9 cellular contexts compared by ENCODE assay signal in the genomic region with DNA sequence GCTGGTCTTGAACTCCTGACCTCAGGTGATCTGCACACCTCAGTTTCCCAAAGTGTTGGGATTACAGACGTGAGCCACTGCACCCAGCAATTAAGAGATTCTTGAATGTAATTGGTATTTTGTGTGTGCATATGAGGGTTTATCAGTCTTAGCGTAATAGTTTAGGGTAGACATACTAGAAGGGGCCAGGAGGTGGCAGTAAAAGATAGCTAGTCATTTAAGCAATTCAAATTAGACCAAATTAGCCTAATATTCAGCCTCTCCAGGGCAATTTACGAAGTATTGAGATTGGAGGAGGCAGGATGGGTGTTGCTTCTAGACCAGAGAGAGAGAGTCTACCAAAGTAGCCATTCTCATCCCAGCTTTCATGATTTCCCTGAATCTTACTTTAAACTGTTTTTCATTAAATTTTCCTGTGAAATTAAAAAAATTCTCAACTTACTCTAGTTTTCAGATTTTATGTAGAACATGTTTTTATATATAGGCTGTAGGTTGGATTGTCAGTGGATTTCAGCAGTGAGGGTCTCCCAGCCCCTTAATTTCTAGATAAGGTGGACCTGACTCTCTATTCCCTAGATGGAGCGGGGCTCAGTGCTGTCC.
DNase-seq lines count a peak whose midpoint lies in the region; ATAC-seq and TF ChIP-seq lines count a peak whose summit lies in the region.
"Had no signal": no experiment of that assay in that cellular context is flagged by ENCODE, and none has a peak within 500 bp of the region (broad histone marks: within the 10 kb centered on the region; RNA-seq: fewer than 3 reads in every experiment).

No MANE protein-coding gene starts in this region.

- H3K27ac ChIP-seq in upper lobe of left lung = no peak overlapping the region
- H3K27ac ChIP-seq: neutrophil had no signal

- H3K27ac Mint-ChIP-seq in Calu3 (ENCODE audit: unreplicated experiment) = no peak overlapping the region

- H3K4me3 ChIP-seq in HAP-1 (no peak overlapping the region), astrocyte of the cerebellum (ENCODE audit: low read depth, low read length) (no peak overlapping the region), upper lobe of left lung (no peak overlapping the region)

- H3K4me1 Mint-ChIP-seq in Calu3 (ENCODE audit: low read depth, unreplicated experiment) = peaks cover 10% of the 10 kb centered on the region

- no peaks in the 10 kb centered on the region for H3K4me1 ChIP-seq in HAP-1
- no peaks in the 10 kb centered on the region for H3K4me1 ChIP-seq in upper lobe of left lung

- in situ Hi-C loops in HAP-1 (cut with MboI; ENCODE audit: low sequenced_read_pairs) = loop anchor here (10.0 kb wide), 1 partner anchor 686 kb away; a partner anchor contains a TSS
- in situ Hi-C loops in astrocyte of the cerebellum (cut with HindIII; ENCODE audit: low sequenced_read_pairs) = loop anchor here (5.0 kb wide), 1 partner anchor 41 kb away; no protein-coding TSS in a partner anchor

- H3K36me3 ChIP-seq in HAP-1 (replicated peaks) = no peaks in the 10 kb centered on the region
- H3K36me3 ChIP-seq in upper lobe of left lung = no peaks in the 10 kb centered on the region
- H3K36me3 ChIP-seq: neutrophil had no signal

- peak in 1 of 2 donors; percentile 60 for ATAC-seq in upper lobe of left lung (ENCODE audit: low FRiP score in 2 of 2)

- H3K27me3 ChIP-seq in HAP-1 (ENCODE audit: low read depth) (0 out of 2 replicates have a peak, but pooled peaks cover 7% of the 10 kb centered on the region), upper lobe of left lung (no peaks in the 10 kb centered on the region)
- H3K27me3 ChIP-seq: neutrophil had no signal

- WGBS in upper lobe of left lung, 2 donors = 51 to 57% methylated on average over 4 of the region's 4 CpGs

- BruUV-seq in Calu3 (replicated peaks; lab: Mats Ljungman, UMichigan) = no TSS peak

- TF ChIP-seq EP300 in upper lobe of left lung (IDR thresholded peaks at IDR 0.05) = no peak

- H3K9me3 ChIP-seq in HAP-1 (no peaks in the 10 kb centered on the region), upper lobe of left lung (no peaks in the 10 kb centered on the region)
- H3K9me3 ChIP-seq: neutrophil had no signal

- H3K27me3 Mint-ChIP-seq in Calu3 (ENCODE audit: unreplicated experiment) = peaks cover 28% of the 10 kb centered on the region

- H3K4me3 Mint-ChIP-seq in Calu3 (ENCODE audit: low read depth, unreplicated experiment) = no peak overlapping the region

- intact Hi-C loops in Calu3 (cut with micrococcal nuclease; ENCODE audit: unreplicated experiment) = loop anchor here (1.0 to 10.0 kb wide), 5 partner anchors 42 to 806 kb away; a partner anchor contains a TSS

- no peaks in the 10 kb centered on the region for H3K9me3 Mint-ChIP-seq in Calu3 (ENCODE audit: low read depth, unreplicated experiment)

- TF ChIP-seq CTCF in Calu3 (IDR thresholded peaks at IDR 0.05; ENCODE audit: unreplicated experiment) (peak; percentile 58), astrocyte of the cerebellum (IDR thresholded peaks at IDR 0.05; ENCODE audit: low read depth, low read length, missing control alignments) (peak; percentile 53), upper lobe of left lung (IDR thresholded peaks at IDR 0.05) (peak in 4 of 6 experiments; percentile 13 to 63 (median 50))

- TF ChIP-seq POLR2A in upper lobe of left lung (IDR thresholded peaks at IDR 0.05) = no peak

- CTCF ChIA-PET in Calu3 (lab: Charles Lee) = interaction anchor here (0.5 to 3.6 kb wide), 6 partner anchors 133 to 1022 kb away, joined by 3 to 43 read pairs (median 4); a partner anchor contains a TSS

- DNase-seq in Calu3 = peak; percentile 53
- DNase-seq in HAP-1 (ENCODE audit: low spot score in 2 of 2) = peak; percentile 58 to 65
- peak; percentile 18 for DNase-seq in NCI-H510A (lab: John Stamatoyannopoulos, UW)
- peak; percentile 42 for DNase-seq in astrocyte of the cerebellum (ENCODE audit: low read depth)
- DNase-seq in iris pigment epithelial cell (ENCODE audit: low read depth) = peak; percentile 59
- no peak for DNase-seq in upper lobe of left lung
- no peak for DNase-seq in NCI-H226
- no peak for DNase-seq in activated T-cell treated with anti-CD3 and anti-CD28 coated beads, Interleukin-2, amount 50 U/mL, for 1 hour

- H3K36me3 Mint-ChIP-seq in Calu3 (ENCODE audit: insufficient read depth, unreplicated experiment) = no peaks in the 10 kb centered on the region

Comparison
In these comparisons a context has a peak if more than half of its experiments do, and no peak if none do; other contexts are left out.
1. DNase-seq: peak in Calu3 (single experiment), HAP-1 (2 of 2), NCI-H510A (single experiment), astrocyte of the cerebellum (single experiment) and iris pigment epithelial cell (single experiment); none in upper lobe of left lung (0 of 2), NCI-H226 (single experiment) and activated T-cell treated with anti-CD3 and anti-CD28 coated beads, Interleukin-2, amount 50 U/mL, for 1 hour (single experiment).
2. Peak in every context shown above with its lines, with median percentiles within 50 percentile points of each other: CTCF ChIP-seq.